Comparison of ENCODE assay signal across 9 cellular contexts in the genomic region with DNA sequence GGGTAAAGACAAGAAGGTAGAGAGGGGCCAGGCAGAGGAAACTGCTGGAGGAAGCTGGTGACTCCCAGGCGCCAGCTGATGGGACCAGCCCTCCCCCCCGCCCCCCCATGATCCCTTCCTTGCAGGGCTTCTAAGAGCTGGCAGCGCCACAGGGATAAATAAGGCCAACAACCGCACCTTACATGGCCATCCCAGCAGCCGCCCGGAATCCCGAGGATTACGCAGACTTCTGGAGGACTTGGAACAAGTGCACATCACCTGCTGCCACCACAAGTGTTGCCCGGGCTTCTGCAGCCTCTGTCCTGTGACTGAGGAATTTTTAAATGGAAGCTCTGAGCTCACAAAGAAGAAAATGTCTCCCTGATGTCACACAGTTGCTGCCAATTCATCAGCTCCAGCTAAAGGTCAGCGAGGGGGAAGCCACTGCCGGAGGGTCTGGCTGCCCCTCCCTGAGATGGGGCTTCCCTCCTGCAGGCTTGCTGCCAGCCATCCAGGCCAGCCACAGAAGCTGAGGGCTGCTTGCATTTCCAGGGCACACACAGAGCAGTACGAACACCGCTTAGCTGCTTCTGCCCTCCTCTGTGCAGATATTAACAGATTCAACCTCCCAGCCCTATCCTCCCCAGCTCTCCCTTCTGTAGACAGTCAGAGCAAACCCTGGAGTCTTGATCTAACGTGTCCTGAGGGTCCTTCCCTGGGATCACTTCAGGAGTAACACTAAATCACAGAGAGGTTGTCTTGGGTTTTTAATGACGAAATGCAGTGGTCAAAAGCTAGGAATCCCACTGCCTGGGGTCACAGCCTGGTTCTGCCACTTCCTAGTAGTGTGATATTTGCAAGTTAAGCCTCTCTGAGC. TPM values are rescaled to one million over a fixed set of nuclear protein-coding genes. Genes with fewer than 3 reads are reported as not detected.
DNase-seq lines count a peak whose midpoint lies in the region; ATAC-seq, FAIRE-seq and TF ChIP-seq lines count a peak whose summit lies in the region.
"Had no signal": no experiment of that assay in that cellular context is flagged by ENCODE, and none has a peak within 500 bp of the region (broad histone marks: within the 10 kb centered on the region; RNA-seq: fewer than 3 reads in every experiment).

No MANE protein-coding gene starts in this region.

- H3K36me3 Mint-ChIP-seq in activated CD4-positive, alpha-beta T cell treated with anti-CD3 and anti-CD28 coated beads for 36 hours (ENCODE audit: low read depth), result no peaks in the 10 kb centered on the region

- peaks cover 11% of the 10 kb centered on the region for H3K4me1 Mint-ChIP-seq in activated CD4-positive, alpha-beta T cell treated with anti-CD3 and anti-CD28 coated beads for 36 hours

- intact Hi-C loops in pancreas (cut with DNase I), result no loop called here
- intact Hi-C loops in activated CD4-positive, alpha-beta T cell treated with anti-CD3 and anti-CD28 coated beads for 36 hours (cut with DNase I, micrococcal nuclease), result no loop called here

- peaks cover 62% of the 10 kb centered on the region for H3K4me1 ChIP-seq in OCI-LY1 (ENCODE audit: insufficient read depth, low read length, severe bottlenecking)
- H3K4me1 ChIP-seq in pancreas, result peaks cover 0 to 9% (median 0%) of the 10 kb centered on the region in 3 donors

- H3K27me3 ChIP-seq in OCI-LY1 (ENCODE audit: insufficient read depth, low read length) (no peaks in the 10 kb centered on the region), pancreas (no peaks in the 10 kb centered on the region)
- H3K27me3 ChIP-seq: SJSA1 had no signal

- no peak for FAIRE-seq in pancreas (lab: Jason Lieb, UNC)

- WGBS in pancreas, 2 donors, result 58% methylated on average over 15 of the region's 15 CpGs

- H3K9me3 Mint-ChIP-seq in activated CD4-positive, alpha-beta T cell treated with anti-CD3 and anti-CD28 coated beads for 36 hours (ENCODE audit: low read depth), result no peaks in the 10 kb centered on the region

- H3K9ac ChIP-seq in OCI-LY1 (ENCODE audit: low read length), result peak overlapping the region; percentile 51; the same call in 1 of the 2 replicates

- DNase-seq in Daoy (ENCODE audit: low read depth) (peak; percentile 64), fibroblast of villous mesenchyme (ENCODE audit: low read depth) (peak; percentile 52), pancreas (no peak), GM19238 (ENCODE audit: insufficient read length, low spot score) (no peak)
- no peak for DNase-seq in activated CD4-positive, alpha-beta T cell treated with anti-CD3 and anti-CD28 coated beads for 48 hours
- no peak for DNase-seq in activated CD4-positive, alpha-beta T cell treated with anti-CD3 and anti-CD28 coated beads for 36 hours

- peak overlapping the region; percentile 35; the same call in 1 of the 2 replicates for H3K4me2 ChIP-seq in OCI-LY1 (ENCODE audit: low read length)

- H3K9me3 ChIP-seq in OCI-LY1 (ENCODE audit: low read length) (no peaks in the 10 kb centered on the region), pancreas (no peaks in the 10 kb centered on the region)
- H3K9me3 ChIP-seq: SJSA1 had no signal

- H3K36me3 ChIP-seq in OCI-LY1 (ENCODE audit: insufficient read depth, low read length), result no peaks in the 10 kb centered on the region
- H3K36me3 ChIP-seq in pancreas, result no peaks in the 10 kb centered on the region
- H3K36me3 ChIP-seq: SJSA1 had no signal

- peaks cover under 1% of the 10 kb centered on the region for H3K27me3 Mint-ChIP-seq in activated CD4-positive, alpha-beta T cell treated with anti-CD3 and anti-CD28 coated beads for 36 hours

- ATAC-seq in pancreas, result peak in 3 of 4 donors; percentile 18 to 44 (median 25)
- ATAC-seq in activated CD4-positive, alpha-beta T cell treated with anti-CD3 and anti-CD28 coated beads for 36 hours, result no peak
- ATAC-seq in GM18870 (IDR thresholded peaks at IDR 0.05; ENCODE audit: unreplicated experiment), result no peak

- TF ChIP-seq CTCF in OCI-LY1 (IDR thresholded peaks at IDR 0.05; ENCODE audit: low read length), result no peak; the same call in 1 of the 2 replicates
- no peak for TF ChIP-seq CTCF in fibroblast of villous mesenchyme (IDR thresholded peaks at IDR 0.05; ENCODE audit: insufficient read depth, low read depth, low read length)
- TF ChIP-seq CTCF in pancreas (IDR thresholded peaks at IDR 0.05), result no peak

- POLR2A ChIA-PET in activated CD4-positive, alpha-beta T cell treated with anti-CD3 and anti-CD28 coated beads for 36 hours (lab: Charles Lee), result no interaction called here

- H3K27ac ChIP-seq in OCI-LY1 (ENCODE audit: low read depth, low read length, poor library complexity, severe bottlenecking) (peak overlapping the region; percentile 83), pancreas (no peak overlapping the region)
- H3K27ac ChIP-seq: SJSA1 had no signal

- H3F3A ChIP-seq in OCI-LY1 (ENCODE audit: insufficient read depth, low read length), result 0 out of 2 replicates have a peak, but pooled peaks cover 4% of the 10 kb centered on the region

- H3K4me3 ChIP-seq in OCI-LY1 (ENCODE audit: low read depth, low read length, poor library complexity, severe bottlenecking), result no peak overlapping the region
- H3K4me3 ChIP-seq in fibroblast of villous mesenchyme (ENCODE audit: low read depth, low read length), result no peak overlapping the region
- no peak overlapping the region for H3K4me3 ChIP-seq in pancreas
- H3K4me3 ChIP-seq: SJSA1 had no signal

- H3K9me2 ChIP-seq in OCI-LY1 (ENCODE audit: low read depth, low read length), result no peaks in the 10 kb centered on the region

- H4K20me1 ChIP-seq in OCI-LY1 (ENCODE audit: insufficient read depth, low read length), result no peaks in the 10 kb centered on the region

- CTCF ChIA-PET in activated CD4-positive, alpha-beta T cell treated with anti-CD3 and anti-CD28 coated beads for 36 hours (lab: Charles Lee), result interaction anchor here (0.7 to 1.6 kb wide), 6 partner anchors 42 to 366 kb away, joined by 3 to 5 read pairs (median 4); no protein-coding TSS in a partner anchor

- no peak overlapping the region for H3K4me3 Mint-ChIP-seq in activated CD4-positive, alpha-beta T cell treated with anti-CD3 and anti-CD28 coated beads for 36 hours

- H3K79me2 ChIP-seq in OCI-LY1 (ENCODE audit: insufficient read depth, low read length), result no peaks in the 10 kb centered on the region

- no peak overlapping the region for H3K27ac Mint-ChIP-seq in activated CD4-positive, alpha-beta T cell treated with anti-CD3 and anti-CD28 coated beads for 36 hours

- peak overlapping the region; percentile 17; the same call in 1 of the 2 replicates for H2AFZ ChIP-seq in OCI-LY1 (ENCODE audit: low read length)

RNA-seq across cellular contexts. Expression of gene PIM1, which starts 38.6 kb away (rescaled TPM):
- 33.3 and 45.3 TPM in 2 replicates for total RNA-seq in Daoy (2014; rRNA removed; shearing (Covaris generic))
- total RNA-seq in fibroblast of villous mesenchyme (22.9 and 28.0 TPM in 2 replicates), pancreas (10 to 100 TPM in 4 of 6 donors, 1 to 10 TPM in 2; 7.5 to 25.3 (median 14.1) TPM)
- 10 to 100 TPM; 11.3 to 15.1 TPM for polyA plus RNA-seq in pancreas
- total RNA-seq in activated CD4-positive, alpha-beta T cell treated with anti-CD3 and anti-CD28 coated beads for 36 hours, result 100 to 1,000 TPM; 137 to 163 TPM

Comparison
In these comparisons a context has a peak if more than half of its experiments do, and no peak if none do; other contexts are left out.
1. DNase-seq: peak in Daoy (single experiment) and fibroblast of villous mesenchyme (single experiment); none in pancreas (0 of 6), GM19238 (single experiment), activated CD4-positive, alpha-beta T cell treated with anti-CD3 and anti-CD28 coated beads for 48 hours (single experiment) and activated CD4-positive, alpha-beta T cell treated with anti-CD3 and anti-CD28 coated beads for 36 hours (single experiment).
2. ATAC-seq: peak in pancreas (3 of 4); none in activated CD4-positive, alpha-beta T cell treated with anti-CD3 and anti-CD28 coated beads for 36 hours (single experiment) and GM18870 (single experiment).